ENCODE assay signal across 10 cellular contexts in the genomic region with DNA sequence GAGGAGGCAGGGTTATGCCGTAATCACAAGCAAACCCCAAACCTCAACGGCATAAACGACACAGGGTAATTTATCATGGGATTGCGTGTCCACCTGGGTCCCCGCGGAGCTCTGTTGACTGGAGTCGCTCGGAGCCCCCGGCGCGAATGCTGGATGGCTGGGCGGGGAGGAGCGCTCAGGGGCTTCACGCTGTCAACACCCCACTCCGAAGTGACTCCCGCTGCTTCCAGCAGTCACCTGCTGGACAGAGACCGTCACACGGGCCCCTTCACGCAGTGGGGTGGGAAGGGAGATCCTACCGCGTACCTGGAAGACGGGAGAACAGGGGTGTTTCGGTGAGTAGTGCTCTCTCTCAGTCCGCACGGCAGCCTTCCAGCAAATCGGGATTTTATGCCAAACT. TPM values are rescaled to one million over a fixed set of nuclear protein-coding genes. Genes with fewer than 3 reads are reported as not detected.
"Had no signal": no experiment of that assay in that cellular context is flagged by ENCODE, and none has a peak within 500 bp of the region (broad histone marks: within the 10 kb centered on the region; RNA-seq: fewer than 3 reads in every experiment).

No MANE protein-coding gene starts in this region.

- ATAC-seq: HepG2, K562 had no signal

- FAIRE-seq: HepG2, HTR-8/SVneo, K562 had no signal

- DNase-seq: IMR-90, KBM-7, KG1 had no signal

- H3K27ac ChIP-seq: HL-60, KMS-11 had no signal

- H3K4me3 ChIP-seq: K562 had no signal

- H3K9ac ChIP-seq: KMS-11 had no signal

RNA-seq across cellular contexts. Expression of gene GALNT9, which starts 4.4 kb away (rescaled TPM):
- total RNA-seq: HT-29, HT1080, K562 had no signal
- polyA plus RNA-seq: HepG2, K562 had no signal
